In the genomic region with DNA sequence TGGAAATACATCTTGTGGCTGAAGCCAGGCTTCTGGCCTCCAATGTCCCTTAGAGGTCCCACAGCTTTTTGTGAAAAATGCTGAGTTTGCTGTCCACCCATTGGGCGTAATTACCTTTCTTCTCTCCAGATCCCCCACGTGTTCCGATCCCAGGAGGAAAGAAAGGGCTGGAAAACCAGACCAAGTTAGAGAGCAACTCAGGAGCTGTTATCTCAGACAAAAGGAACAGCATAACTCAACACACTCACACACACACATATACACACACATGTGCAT, we compare ENCODE assay signal across 21 cellular contexts.
"Had no signal": no experiment of that assay in that cellular context is flagged by ENCODE, and none has a peak within 500 bp of the region (broad histone marks: within the 10 kb centered on the region; RNA-seq: fewer than 3 reads in every experiment).

No MANE protein-coding gene starts in this region.

- DNase-seq: cortex of kidney; dorsolateral prefrontal cortex; effector CD8-positive, alpha-beta T cell; foreskin melanocyte; head of caudate nucleus; hippocampal formation; kidney glomerular epithelial cell; lower lobe of right lung; midbrain; sigmoid colon; stimulated activated CD4-positive, alpha-beta T cell treated with anti-CD3 and anti-CD28 coated beads, Interleukin-12 subunit alpha, Interleukin-12 subunit beta, amount 100 ng/mL, for 4 hours; stimulated activated naive CD4-positive, alpha-beta T cell; stomach; substantia nigra; trophoblast cell had no signal

- H3K27ac Mint-ChIP-seq: memory B cell had no signal

- ATAC-seq: left lobe of liver, lower lobe of right lung had no signal

- H3K9me3 Mint-ChIP-seq: nephron had no signal

- H3K79me2 ChIP-seq: parathyroid adenoma had no signal

- H3K4me1 ChIP-seq: lower lobe of right lung, parathyroid adenoma, prostate gland, stomach had no signal

- H3K9ac ChIP-seq: parathyroid adenoma had no signal

- H3K4me1 Mint-ChIP-seq: memory B cell had no signal

- H3K27ac ChIP-seq: dorsolateral prefrontal cortex, lower lobe of right lung, parathyroid adenoma, prostate gland, sigmoid colon, skin epidermis, stomach had no signal

- H3K27me3 Mint-ChIP-seq: memory B cell had no signal

- H3K27me3 ChIP-seq: dorsolateral prefrontal cortex, sigmoid colon, stomach had no signal

- H3K4me3 ChIP-seq: dorsolateral prefrontal cortex, lower lobe of right lung, prostate gland, sigmoid colon, skin epidermis, stomach had no signal

- H2AFZ ChIP-seq: parathyroid adenoma had no signal

- H3K36me3 ChIP-seq: lower lobe of right lung, prostate gland, sigmoid colon, stomach had no signal

- H3K4me3 Mint-ChIP-seq: memory B cell, nephron had no signal

- H3K9me3 ChIP-seq: lower lobe of right lung, prostate gland had no signal
